2 cellular contexts compared by ENCODE assay signal in the genomic region with DNA sequence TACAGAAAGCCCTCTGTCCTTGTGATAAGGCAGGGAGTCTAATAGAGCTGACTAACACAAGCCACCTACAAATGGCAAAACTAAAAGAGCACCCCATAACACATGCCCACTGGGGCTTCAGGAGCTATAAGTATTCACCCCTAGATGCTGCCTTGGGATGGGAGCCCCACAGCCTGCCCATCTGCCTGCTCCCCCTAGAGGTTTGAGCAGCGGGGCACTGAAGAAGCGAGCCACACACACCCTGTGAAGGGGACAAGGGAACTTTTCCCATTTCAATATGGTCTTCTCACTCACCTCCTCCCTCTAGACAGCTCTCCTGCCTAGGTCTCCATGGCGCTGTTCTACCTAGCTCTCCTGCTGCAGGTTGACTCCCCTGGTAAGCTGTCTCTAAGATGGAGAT.
TF ChIP-seq lines count a peak whose summit lies in the region.

No MANE protein-coding gene starts in this region.

TF ChIP-seq in HCT116, 20 proteins besides CTCF, POLR2A, EP300 and RAD21 (continued from another document):
- TF ChIP-seq, protein P1, sequence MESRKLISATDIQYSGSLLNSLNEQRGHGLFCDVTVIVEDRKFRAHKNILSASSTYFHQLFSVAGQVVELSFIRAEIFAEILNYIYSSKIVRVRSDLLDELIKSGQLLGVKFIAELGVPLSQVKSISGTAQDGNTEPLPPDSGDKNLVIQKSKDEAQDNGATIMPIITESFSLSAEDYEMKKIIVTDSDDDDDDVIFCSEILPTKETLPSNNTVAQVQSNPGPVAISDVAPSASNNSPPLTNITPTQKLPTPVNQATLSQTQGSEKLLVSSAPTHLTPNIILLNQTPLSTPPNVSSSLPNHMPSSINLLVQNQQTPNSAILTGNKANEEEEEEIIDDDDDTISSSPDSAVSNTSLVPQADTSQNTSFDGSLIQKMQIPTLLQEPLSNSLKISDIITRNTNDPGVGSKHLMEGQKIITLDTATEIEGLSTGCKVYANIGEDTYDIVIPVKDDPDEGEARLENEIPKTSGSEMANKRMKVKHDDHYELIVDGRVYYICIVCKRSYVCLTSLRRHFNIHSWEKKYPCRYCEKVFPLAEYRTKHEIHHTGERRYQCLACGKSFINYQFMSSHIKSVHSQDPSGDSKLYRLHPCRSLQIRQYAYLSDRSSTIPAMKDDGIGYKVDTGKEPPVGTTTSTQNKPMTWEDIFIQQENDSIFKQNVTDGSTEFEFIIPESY (IDR thresholded peaks at IDR 0.05; ENCODE audit: extremely low read depth, insufficient replicate concordance, low read length): no peak
- TF ChIP-seq YY1 (IDR thresholded peaks at IDR 0.05; ENCODE audit: extremely low read depth, insufficient replicate concordance, low read depth, low read length) (no peak), SIN3A (IDR thresholded peaks at IDR 0.05; ENCODE audit: low read depth) (no peak), SRF (IDR thresholded peaks at IDR 0.05; ENCODE audit: low read depth) (no peak), ATF3 (IDR thresholded peaks at IDR 0.05) (no peak), POLR2AphosphoS5 (IDR thresholded peaks at IDR 0.05; ENCODE audit: low read depth, low read length) (no peak), ELF1 (IDR thresholded peaks at IDR 0.05; ENCODE audit: borderline replicate concordance, low read depth) (no peak), MAX (IDR thresholded peaks at IDR 0.05) (no peak), ZNF274 (IDR thresholded peaks at IDR 0.05; ENCODE audit: low read depth, low read length) (no peak), JUND (IDR thresholded peaks at IDR 0.05) (no peak), EGR1 (IDR thresholded peaks at IDR 0.05; ENCODE audit: low read depth) (no peak), CEBPB (IDR thresholded peaks at IDR 0.05; ENCODE audit: low read depth) (no peak)
- TF ChIP-seq, protein P2, sequence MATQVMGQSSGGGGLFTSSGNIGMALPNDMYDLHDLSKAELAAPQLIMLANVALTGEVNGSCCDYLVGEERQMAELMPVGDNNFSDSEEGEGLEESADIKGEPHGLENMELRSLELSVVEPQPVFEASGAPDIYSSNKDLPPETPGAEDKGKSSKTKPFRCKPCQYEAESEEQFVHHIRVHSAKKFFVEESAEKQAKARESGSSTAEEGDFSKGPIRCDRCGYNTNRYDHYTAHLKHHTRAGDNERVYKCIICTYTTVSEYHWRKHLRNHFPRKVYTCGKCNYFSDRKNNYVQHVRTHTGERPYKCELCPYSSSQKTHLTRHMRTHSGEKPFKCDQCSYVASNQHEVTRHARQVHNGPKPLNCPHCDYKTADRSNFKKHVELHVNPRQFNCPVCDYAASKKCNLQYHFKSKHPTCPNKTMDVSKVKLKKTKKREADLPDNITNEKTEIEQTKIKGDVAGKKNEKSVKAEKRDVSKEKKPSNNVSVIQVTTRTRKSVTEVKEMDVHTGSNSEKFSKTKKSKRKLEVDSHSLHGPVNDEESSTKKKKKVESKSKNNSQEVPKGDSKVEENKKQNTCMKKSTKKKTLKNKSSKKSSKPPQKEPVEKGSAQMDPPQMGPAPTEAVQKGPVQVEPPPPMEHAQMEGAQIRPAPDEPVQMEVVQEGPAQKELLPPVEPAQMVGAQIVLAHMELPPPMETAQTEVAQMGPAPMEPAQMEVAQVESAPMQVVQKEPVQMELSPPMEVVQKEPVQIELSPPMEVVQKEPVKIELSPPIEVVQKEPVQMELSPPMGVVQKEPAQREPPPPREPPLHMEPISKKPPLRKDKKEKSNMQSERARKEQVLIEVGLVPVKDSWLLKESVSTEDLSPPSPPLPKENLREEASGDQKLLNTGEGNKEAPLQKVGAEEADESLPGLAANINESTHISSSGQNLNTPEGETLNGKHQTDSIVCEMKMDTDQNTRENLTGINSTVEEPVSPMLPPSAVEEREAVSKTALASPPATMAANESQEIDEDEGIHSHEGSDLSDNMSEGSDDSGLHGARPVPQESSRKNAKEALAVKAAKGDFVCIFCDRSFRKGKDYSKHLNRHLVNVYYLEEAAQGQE (IDR thresholded peaks at IDR 0.05; ENCODE audit: low read depth): no peak

TF ChIP-seq in WTC11, 78 proteins besides CTCF, POLR2A, EP300 and RAD21 (continued from another document):
- TF ChIP-seq ZNF281 (CRISPR knock-in tag; IDR thresholded peaks at IDR 0.05) (no peak), OVOL2 (CRISPR knock-in tag; IDR thresholded peaks at IDR 0.05; ENCODE audit: borderline replicate concordance) (no peak), HMGA2 (CRISPR knock-in tag; IDR thresholded peaks at IDR 0.05) (no peak), E2F4 (CRISPR knock-in tag; IDR thresholded peaks at IDR 0.05; ENCODE audit: borderline replicate concordance, low read depth) (no peak), ZBTB21 (CRISPR knock-in tag; IDR thresholded peaks at IDR 0.05; ENCODE audit: borderline replicate concordance) (no peak), IRF1 (CRISPR knock-in tag; IDR thresholded peaks at IDR 0.05) (no peak), ATF3 (CRISPR knock-in tag; conservative IDR thresholded peaks at IDR 0.05) (no peak), ZNF263 (CRISPR knock-in tag; IDR thresholded peaks at IDR 0.05; ENCODE audit: low read depth) (no peak), ZMAT4 (CRISPR knock-in tag; IDR thresholded peaks at IDR 0.05) (no peak), CREB1 (CRISPR knock-in tag; IDR thresholded peaks at IDR 0.05) (no peak)
- TF ChIP-seq, protein P3, sequence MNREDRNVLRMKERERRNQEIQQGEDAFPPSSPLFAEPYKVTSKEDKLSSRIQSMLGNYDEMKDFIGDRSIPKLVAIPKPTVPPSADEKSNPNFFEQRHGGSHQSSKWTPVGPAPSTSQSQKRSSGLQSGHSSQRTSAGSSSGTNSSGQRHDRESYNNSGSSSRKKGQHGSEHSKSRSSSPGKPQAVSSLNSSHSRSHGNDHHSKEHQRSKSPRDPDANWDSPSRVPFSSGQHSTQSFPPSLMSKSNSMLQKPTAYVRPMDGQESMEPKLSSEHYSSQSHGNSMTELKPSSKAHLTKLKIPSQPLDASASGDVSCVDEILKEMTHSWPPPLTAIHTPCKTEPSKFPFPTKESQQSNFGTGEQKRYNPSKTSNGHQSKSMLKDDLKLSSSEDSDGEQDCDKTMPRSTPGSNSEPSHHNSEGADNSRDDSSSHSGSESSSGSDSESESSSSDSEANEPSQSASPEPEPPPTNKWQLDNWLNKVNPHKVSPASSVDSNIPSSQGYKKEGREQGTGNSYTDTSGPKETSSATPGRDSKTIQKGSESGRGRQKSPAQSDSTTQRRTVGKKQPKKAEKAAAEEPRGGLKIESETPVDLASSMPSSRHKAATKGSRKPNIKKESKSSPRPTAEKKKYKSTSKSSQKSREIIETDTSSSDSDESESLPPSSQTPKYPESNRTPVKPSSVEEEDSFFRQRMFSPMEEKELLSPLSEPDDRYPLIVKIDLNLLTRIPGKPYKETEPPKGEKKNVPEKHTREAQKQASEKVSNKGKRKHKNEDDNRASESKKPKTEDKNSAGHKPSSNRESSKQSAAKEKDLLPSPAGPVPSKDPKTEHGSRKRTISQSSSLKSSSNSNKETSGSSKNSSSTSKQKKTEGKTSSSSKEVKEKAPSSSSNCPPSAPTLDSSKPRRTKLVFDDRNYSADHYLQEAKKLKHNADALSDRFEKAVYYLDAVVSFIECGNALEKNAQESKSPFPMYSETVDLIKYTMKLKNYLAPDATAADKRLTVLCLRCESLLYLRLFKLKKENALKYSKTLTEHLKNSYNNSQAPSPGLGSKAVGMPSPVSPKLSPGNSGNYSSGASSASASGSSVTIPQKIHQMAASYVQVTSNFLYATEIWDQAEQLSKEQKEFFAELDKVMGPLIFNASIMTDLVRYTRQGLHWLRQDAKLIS (CRISPR knock-in tag; IDR thresholded peaks at IDR 0.05; ENCODE audit: borderline replicate concordance): no peak
- TF ChIP-seq, protein P4, sequence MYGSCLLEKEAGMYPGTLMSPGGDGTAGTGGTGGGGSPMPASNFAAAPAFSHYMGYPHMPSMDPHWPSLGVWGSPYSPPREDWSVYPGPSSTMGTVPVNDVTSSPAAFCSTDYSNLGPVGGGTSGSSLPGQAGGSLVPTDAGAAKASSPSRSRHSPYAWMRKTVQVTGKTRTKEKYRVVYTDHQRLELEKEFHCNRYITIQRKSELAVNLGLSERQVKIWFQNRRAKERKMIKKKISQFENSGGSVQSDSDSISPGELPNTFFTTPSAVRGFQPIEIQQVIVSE (CRISPR knock-in tag; IDR thresholded peaks at IDR 0.05; ENCODE audit: borderline replicate concordance): no peak
